Comparison of ENCODE assay signal across 21 cellular contexts in the genomic region with DNA sequence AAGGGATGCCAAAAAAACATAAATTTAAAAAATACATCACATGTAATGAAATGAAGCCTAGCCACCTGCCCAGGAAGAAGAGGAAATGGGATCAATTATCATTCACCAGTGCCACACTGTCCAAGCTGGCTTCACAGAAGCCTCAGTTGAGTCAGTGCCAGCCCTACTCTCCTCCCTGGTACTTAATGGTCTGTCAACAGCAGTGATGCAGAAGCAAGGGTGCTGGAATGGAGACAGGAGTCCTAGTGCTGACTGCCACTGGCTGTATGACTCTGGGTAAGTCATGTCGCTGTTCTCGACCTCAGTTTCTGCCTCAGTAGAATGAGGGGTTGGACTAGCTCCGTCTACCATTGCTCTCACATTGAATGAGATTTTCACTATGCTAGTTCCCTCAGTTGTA.
"Had no signal": no experiment of that assay in that cellular context is flagged by ENCODE, and none has a peak within 500 bp of the region (broad histone marks: within the 10 kb centered on the region; RNA-seq: fewer than 3 reads in every experiment).

No MANE protein-coding gene starts in this region.

- H3K27me3 ChIP-seq: cardiac muscle cell, thyroid gland had no signal

- H3K36me3 ChIP-seq: cardiac muscle cell, spleen, thyroid gland had no signal

- H3K4me1 Mint-ChIP-seq: activated B cell treated with CpG ODN at 0.5 μM for 24 hours; activated CD4-positive, alpha-beta memory T cell treated with anti-CD3 and anti-CD28 coated beads, Interleukin-2, amount 10 ng/mL, durations not matched to agents 7 days and 5 days; activated CD8-positive, alpha-beta memory T cell treated with anti-CD3 and anti-CD28 coated beads, Interleukin-2, amount 10 ng/mL, durations not matched to agents 7 days and 5 days; activated naive CD8-positive, alpha-beta T cell treated with anti-CD3 and anti-CD28 coated beads for 36 hours; activated T-helper 17 cell treated with anti-CD3 and anti-CD28 coated beads, Interleukin-2, amount 50 U/mL, for 72 hours; mesothelial cell of epicardium had no signal

- H3K27ac Mint-ChIP-seq: activated B cell treated with CpG ODN at 0.5 μM for 24 hours; activated CD4-positive, alpha-beta memory T cell treated with anti-CD3 and anti-CD28 coated beads, Interleukin-2, amount 10 ng/mL, durations not matched to agents 7 days and 5 days; activated CD8-positive, alpha-beta memory T cell treated with anti-CD3 and anti-CD28 coated beads, Interleukin-2, amount 10 ng/mL, durations not matched to agents 7 days and 5 days; activated naive CD8-positive, alpha-beta T cell treated with anti-CD3 and anti-CD28 coated beads for 36 hours; activated T-helper 17 cell treated with anti-CD3 and anti-CD28 coated beads, Interleukin-2, amount 50 U/mL, for 72 hours; endodermal cell; mesothelial cell of epicardium; natural killer cell treated with Interleukin-12 subunit alpha and Interleukin-12 subunit beta and Interleukin-15 and Interleukin-18, amount 100 ng/mL, for 72 hours had no signal

- H3K36me3 Mint-ChIP-seq: activated CD8-positive, alpha-beta memory T cell treated with anti-CD3 and anti-CD28 coated beads, Interleukin-2, amount 10 ng/mL, durations not matched to agents 7 days and 5 days; activated naive CD8-positive, alpha-beta T cell treated with anti-CD3 and anti-CD28 coated beads for 36 hours; mesothelial cell of epicardium; natural killer cell treated with Interleukin-12 subunit alpha and Interleukin-12 subunit beta and Interleukin-15 and Interleukin-18, amount 100 ng/mL, for 72 hours had no signal

- H3K9me3 ChIP-seq: spleen, thyroid gland had no signal

- H3K27ac ChIP-seq: cardiac muscle cell, dorsolateral prefrontal cortex, epithelial cell of prostate, foreskin keratinocyte, spleen, thyroid gland had no signal

- ATAC-seq: activated CD8-positive, alpha-beta memory T cell treated with anti-CD3 and anti-CD28 coated beads, Interleukin-2, amount 10 ng/mL, durations not matched to agents 7 days and 5 days; activated T-helper 17 cell treated with anti-CD3 and anti-CD28 coated beads, Interleukin-2, amount 50 U/mL, for 72 hours; foreskin keratinocyte had no signal

- DNase-seq: activated B cell treated with CpG ODN at 0.5 μM for 24 hours; activated CD4-positive, alpha-beta memory T cell treated with anti-CD3 and anti-CD28 coated beads, Interleukin-2, amount 10 ng/mL, durations not matched to agents 7 days and 5 days; activated CD4-positive, alpha-beta T cell treated with anti-CD3 and anti-CD28 coated beads for 48 hours; activated CD8-positive, alpha-beta memory T cell treated with anti-CD3 and anti-CD28 coated beads, Interleukin-2, amount 10 ng/mL, durations not matched to agents 7 days and 5 days; activated naive CD4-positive, alpha-beta T cell; activated naive CD8-positive, alpha-beta T cell treated with anti-CD3 and anti-CD28 coated beads for 36 hours; amniotic stem cell; dorsolateral prefrontal cortex; endodermal cell; foreskin keratinocyte; hippocampal formation; posterior cingulate gyrus; spleen; stimulated activated naive CD4-positive, alpha-beta T cell treated with Interleukin-2 at 50 U/mL for 16 hours; thyroid gland had no signal

- H3K4me3 ChIP-seq: cardiac muscle cell, dorsolateral prefrontal cortex, lung, spleen, thyroid gland had no signal

- H3K9me3 Mint-ChIP-seq: activated B cell treated with CpG ODN at 0.5 μM for 24 hours; activated naive CD8-positive, alpha-beta T cell treated with anti-CD3 and anti-CD28 coated beads for 36 hours; activated T-helper 17 cell treated with anti-CD3 and anti-CD28 coated beads, Interleukin-2, amount 50 U/mL, for 72 hours; natural killer cell treated with Interleukin-12 subunit alpha and Interleukin-12 subunit beta and Interleukin-15 and Interleukin-18, amount 100 ng/mL, for 72 hours had no signal

- H3K4me3 Mint-ChIP-seq: activated B cell treated with CpG ODN at 0.5 μM for 24 hours; activated CD4-positive, alpha-beta memory T cell treated with anti-CD3 and anti-CD28 coated beads, Interleukin-2, amount 10 ng/mL, durations not matched to agents 7 days and 5 days; activated CD8-positive, alpha-beta memory T cell treated with anti-CD3 and anti-CD28 coated beads, Interleukin-2, amount 10 ng/mL, durations not matched to agents 7 days and 5 days; activated naive CD8-positive, alpha-beta T cell treated with anti-CD3 and anti-CD28 coated beads for 36 hours; activated T-helper 17 cell treated with anti-CD3 and anti-CD28 coated beads, Interleukin-2, amount 50 U/mL, for 72 hours; endodermal cell; mesothelial cell of epicardium; natural killer cell treated with Interleukin-12 subunit alpha and Interleukin-12 subunit beta and Interleukin-15 and Interleukin-18, amount 100 ng/mL, for 72 hours had no signal

- H3K4me1 ChIP-seq: spleen, thyroid gland had no signal
